In the genomic region with DNA sequence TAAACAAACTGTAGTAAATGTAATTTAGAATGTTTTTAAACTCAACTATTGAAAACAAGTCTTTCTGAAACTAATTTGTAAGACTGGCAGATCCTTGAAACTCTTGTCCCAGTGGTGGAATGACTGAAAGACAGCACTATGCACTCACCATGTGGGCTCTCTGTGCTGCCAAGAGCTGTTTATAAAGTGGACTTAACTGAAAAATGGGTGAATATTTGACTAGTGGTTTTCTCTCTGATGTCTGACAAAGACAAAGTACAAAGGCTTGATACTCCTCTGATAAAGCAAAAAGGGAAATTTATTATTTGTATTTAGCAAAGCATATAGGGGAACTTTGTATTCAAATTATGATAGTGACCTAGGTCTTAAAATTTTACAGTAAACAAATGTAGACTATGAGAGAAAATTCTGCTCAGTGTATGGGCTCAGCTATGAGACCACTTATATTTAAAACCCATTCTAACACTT, we compare ENCODE assay signal across 10 cellular contexts.
A peak's percentile ranks its signal among the peaks of the same experiment; 100 is the strongest.
DNase-seq lines count a peak whose midpoint lies in the region; ATAC-seq and TF ChIP-seq lines count a peak whose summit lies in the region.
"Had no signal": no experiment of that assay in that cellular context is flagged by ENCODE, and none has a peak within 500 bp of the region (broad histone marks: within the 10 kb centered on the region; RNA-seq: fewer than 3 reads in every experiment).

No MANE protein-coding gene starts in this region.

- TF ChIP-seq RAD21 in liver (IDR thresholded peaks at IDR 0.05), result no peak

- DNase-seq in DMS53 (lab: John Stamatoyannopoulos, UW) (peak; percentile 55), astrocyte of the hippocampus (ENCODE audit: low read depth, low spot score) (peak; percentile 58), erythroblast (lab: John Stamatoyannopoulos, UW) (no peak), T-helper 9 cell (no peak), NCI-H2081 treated with DMSO at 0.1 percent for 48 hours (lab: John Stamatoyannopoulos, UW) (no peak), 8988T (no peak)
- DNase-seq: GOT3, NCI-H510A had no signal

- H3K9ac ChIP-seq in liver (ENCODE audit: low read depth in 1 of 2, low read length in 2 of 2), result no peak overlapping the region

- H3K4me3 ChIP-seq in liver (ENCODE audit: low read depth in 1 of 3, low read length in 3 of 3), result no peak overlapping the region

- TF ChIP-seq POLR2A in erythroblast (IDR thresholded peaks at IDR 0.05; ENCODE audit: low read length), result no peak

- peaks cover 0 to 7% (median 0%) of the 10 kb centered on the region in 4 donors for H3K4me1 ChIP-seq in liver (ENCODE audit: control insufficient read depth in 4 of 4, insufficient read depth in 4 of 4, low read length in 3 of 4)

- no peaks in the 10 kb centered on the region for H3K9me3 ChIP-seq in liver (ENCODE audit: control insufficient read depth in 4 of 4, low read length in 3 of 4)

- H3K27ac ChIP-seq in liver (ENCODE audit: low read depth in 1 of 2, low read length in 2 of 2), result no peak overlapping the region

- peak; percentile 76 for ATAC-seq in HG03139 (IDR thresholded peaks at IDR 0.05; ENCODE audit: unreplicated experiment)

- H3K27me3 ChIP-seq in liver (ENCODE audit: control insufficient read depth in 4 of 4, insufficient read depth in 4 of 4, low read length in 3 of 4), result no peaks in the 10 kb centered on the region

- no peaks in the 10 kb centered on the region for H3K36me3 ChIP-seq in liver (ENCODE audit: control insufficient read depth in 4 of 4, insufficient read depth in 3 of 4, low read depth in 1 of 4, low read length in 3 of 4)

- TF ChIP-seq CTCF in liver (IDR thresholded peaks at IDR 0.05; ENCODE audit: low read depth, low read length, missing input control), result no peak

TF ChIP-seq in liver, 16 proteins besides CTCF, POLR2A, EP300 and RAD21:
- TF ChIP-seq NR2F2 (IDR thresholded peaks at IDR 0.05) (no peak), HNF4A (conservative IDR thresholded peaks at IDR 0.05) (peak; percentile 20 to 30)

Comparison
In these comparisons a context has a peak if more than half of its experiments do, and no peak if none do; other contexts are left out.
1. DNase-seq: peak in DMS53 (single experiment) and astrocyte of the hippocampus (single experiment); none in erythroblast (0 of 2), T-helper 9 cell (single experiment), NCI-H2081 treated with DMSO at 0.1 percent for 48 hours (single experiment) and 8988T (single experiment).